ENCODE assay signal across 17 cellular contexts in the genomic region with DNA sequence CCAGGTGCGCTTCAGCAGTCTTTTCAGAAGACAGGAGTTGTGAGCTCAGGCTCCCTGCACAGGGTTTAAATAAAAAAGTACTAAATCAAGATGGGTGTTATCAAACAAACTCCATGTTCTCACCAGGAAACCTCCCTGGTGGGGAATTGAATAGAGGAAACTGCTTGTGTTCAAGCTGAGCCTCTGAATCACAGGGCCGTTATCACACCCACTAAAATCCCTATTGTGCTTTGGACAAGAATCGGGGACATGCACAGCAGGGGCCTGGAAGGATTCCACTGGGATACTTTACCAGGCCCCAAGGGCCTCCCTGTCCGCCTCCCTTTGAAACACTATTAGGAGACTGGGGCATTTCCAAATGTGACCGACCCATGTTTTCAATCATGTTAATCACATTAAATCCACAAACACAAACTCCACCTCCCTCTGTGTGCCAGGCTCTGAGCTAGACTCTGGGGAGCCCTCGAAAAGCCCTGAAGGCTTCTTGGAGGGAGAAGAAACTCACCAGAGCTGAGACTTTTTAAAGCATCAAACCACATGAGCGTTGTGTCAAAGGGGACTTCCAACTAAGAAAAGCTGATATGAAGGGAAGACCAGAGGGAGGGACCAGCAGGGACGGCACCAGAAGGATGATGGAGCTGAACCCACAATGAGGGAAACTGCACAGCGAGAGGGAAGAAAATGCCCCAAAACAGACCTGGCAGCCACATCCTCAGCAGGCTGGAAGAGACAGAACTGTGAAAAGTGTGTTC.
"Had no signal": no experiment of that assay in that cellular context is flagged by ENCODE, and none has a peak within 500 bp of the region (broad histone marks: within the 10 kb centered on the region; RNA-seq: fewer than 3 reads in every experiment).

No MANE protein-coding gene starts in this region.

- H3K4me3 Mint-ChIP-seq: activated naive CD4-positive, alpha-beta T cell treated with anti-CD3 and anti-CD28 coated beads, Interleukin-2, amount 10 ng/mL, durations not matched to agents 7 days and 5 days; naive thymus-derived CD4-positive, alpha-beta T cell; T-helper 2 cell treated with Interferon-gamma antibody and Interleukin-4, amounts not matched to agents 5 μg/mL and 100 μg/mL, for 36 hours had no signal

- H3K4me3 ChIP-seq: hepatocyte, mucosa of descending colon, prostate gland, skin epidermis, transverse colon had no signal

- H3K27ac ChIP-seq: hepatocyte, prostate gland, skin epidermis, transverse colon had no signal

- H3K9me3 ChIP-seq: mucosa of descending colon, prostate gland, transverse colon had no signal

- FAIRE-seq: astrocyte, endometrium, keratinocyte had no signal

- DNase-seq: activated CD4-positive, CD25-positive, alpha-beta regulatory T cell treated with anti-CD3 and anti-CD28 coated beads, Interleukin-2, amount 50 U/mL, for 72 hours; activated naive CD4-positive, alpha-beta T cell treated with anti-CD3 and anti-CD28 coated beads, Interleukin-2, amount 10 ng/mL, durations not matched to agents 7 days and 5 days; mucosa of descending colon; naive thymus-derived CD4-positive, alpha-beta T cell; right cardiac atrium; stimulated activated CD4-positive, alpha-beta T cell treated with anti-CD3 and anti-CD28 coated beads, Interleukin-15, amount 100 ng/mL, for 24 hours; stimulated activated CD4-positive, alpha-beta T cell treated with anti-CD3 and anti-CD28 coated beads, Interleukin-4, amount 100 ng/mL, for 1 hour; stimulated activated naive CD4-positive, alpha-beta T cell; transverse colon had no signal

- H3K36me3 ChIP-seq: prostate gland, transverse colon had no signal

- H3K9me3 Mint-ChIP-seq: activated naive CD4-positive, alpha-beta T cell treated with anti-CD3 and anti-CD28 coated beads, Interleukin-2, amount 10 ng/mL, durations not matched to agents 7 days and 5 days; naive thymus-derived CD4-positive, alpha-beta T cell; T-helper 2 cell treated with Interferon-gamma antibody and Interleukin-4, amounts not matched to agents 5 μg/mL and 100 μg/mL, for 36 hours had no signal

- H3K4me1 Mint-ChIP-seq: activated naive CD4-positive, alpha-beta T cell treated with anti-CD3 and anti-CD28 coated beads, Interleukin-2, amount 10 ng/mL, durations not matched to agents 7 days and 5 days; naive thymus-derived CD4-positive, alpha-beta T cell had no signal

- H3K36me3 Mint-ChIP-seq: activated naive CD4-positive, alpha-beta T cell treated with anti-CD3 and anti-CD28 coated beads, Interleukin-2, amount 10 ng/mL, durations not matched to agents 7 days and 5 days had no signal

- H3K4me1 ChIP-seq: prostate gland, transverse colon had no signal

- H3K27me3 ChIP-seq: hepatocyte, transverse colon had no signal

- H3K27ac Mint-ChIP-seq: activated naive CD4-positive, alpha-beta T cell treated with anti-CD3 and anti-CD28 coated beads, Interleukin-2, amount 10 ng/mL, durations not matched to agents 7 days and 5 days; naive thymus-derived CD4-positive, alpha-beta T cell; T-helper 2 cell treated with Interferon-gamma antibody and Interleukin-4, amounts not matched to agents 5 μg/mL and 100 μg/mL, for 36 hours had no signal

- ATAC-seq: left lobe of liver; mucosa of descending colon; naive thymus-derived CD4-positive, alpha-beta T cell; right cardiac atrium had no signal
